ENCODE assay signal across 19 cellular contexts in genomic region chr5:106171132-106171531, GRCh38.
DNase-seq lines count a peak whose midpoint lies in the region; ATAC-seq and TF ChIP-seq lines count a peak whose summit lies in the region.
"Had no signal": no experiment of that assay in that cellular context is flagged by ENCODE, and none has a peak within 500 bp of the region (broad histone marks: within the 10 kb centered on the region; RNA-seq: fewer than 3 reads in every experiment).

No MANE protein-coding gene starts in this region.

- in situ Hi-C loops in brain microvascular endothelial cell (cut with HindIII; ENCODE audit: low pct_ligation_motif_present, low sequenced_read_pairs) = no loop called here

- H3K4me1 ChIP-seq in A673 (ENCODE audit: insufficient read depth, low read length, poor library complexity, severe bottlenecking) = no peaks in the 10 kb centered on the region
- H3K4me1 ChIP-seq: BLaER1 had no signal

- intact Hi-C loops in A673 (cut with micrococcal nuclease; ENCODE audit: unreplicated experiment) = no loop called here

- H3K27me3 ChIP-seq in A673 (replicated peaks; ENCODE audit: insufficient read depth, low read depth, low read length, poor library complexity) (no peaks in the 10 kb centered on the region), brain microvascular endothelial cell (replicated peaks) (no peaks in the 10 kb centered on the region)
- H3K27me3 ChIP-seq: BLaER1 had no signal

- TF ChIP-seq CTCF in A673 (conservative IDR thresholded peaks at IDR 0.05; ENCODE audit: low read depth, low read length) (no peak), brain microvascular endothelial cell (IDR thresholded peaks at IDR 0.05; ENCODE audit: low read depth, low read length, missing control alignments) (no peak), fibroblast of pulmonary artery (IDR thresholded peaks at IDR 0.05; ENCODE audit: low read length, missing control alignments) (no peak)

- DNase-seq in A673 (ENCODE audit: low spot score) (peak; percentile 3), M059J (ENCODE audit: low read depth) (peak; percentile 26), brain microvascular endothelial cell (no peak), fibroblast of pulmonary artery (ENCODE audit: low read depth) (peak; percentile 79)
- DNase-seq in activated naive CD4-positive, alpha-beta T cell treated with anti-CD3 and anti-CD28 coated beads, Interleukin-2, amount 50 U/mL, for 16 hours = no peak
- DNase-seq: CD8-positive, alpha-beta T cell; DND-41; GF-D8; GOT3; MV-4-11; NCI-H187 treated with DMSO at 0.1 percent for 48 hours; NCI-H2171 treated with DMSO at 0.1 percent for 48 hours; NCI-H748 treated with DMSO at 0.1 percent for 48 hours; PC-9 had no signal

- ATAC-seq in HG03378 (IDR thresholded peaks at IDR 0.05; ENCODE audit: unreplicated experiment) (no peak), HG02981 (IDR thresholded peaks at IDR 0.05; ENCODE audit: unreplicated experiment) (no peak), GM21576 (IDR thresholded peaks at IDR 0.05; ENCODE audit: unreplicated experiment) (no peak)
- ATAC-seq: CD8-positive, alpha-beta T cell had no signal

- CTCF ChIA-PET in A673 (lab: Charles Lee) = no interaction called here

- H3K9me3 ChIP-seq in A673 (ENCODE audit: low read depth, low read length, poor library complexity, severe bottlenecking) = peaks cover 4% of the 10 kb centered on the region
- H3K9me3 ChIP-seq: BLaER1 had no signal

- POLR2A ChIA-PET in A673 (lab: Charles Lee; ENCODE audit: low non-redundant PET) = no interaction called here

- H3K4me3 ChIP-seq in A673 (ENCODE audit: low read depth, low read length, poor library complexity, severe bottlenecking) = no peak overlapping the region
- no peak overlapping the region for H3K4me3 ChIP-seq in brain microvascular endothelial cell (ENCODE audit: low read depth, low read length)
- no peak overlapping the region for H3K4me3 ChIP-seq in fibroblast of pulmonary artery (replicated peaks; ENCODE audit: low read depth, low read length)
- H3K4me3 ChIP-seq: BLaER1, PC-9, SK-N-MC had no signal

- H3K36me3 ChIP-seq in A673 (ENCODE audit: insufficient read depth, low read length, poor library complexity, severe bottlenecking) = no peaks in the 10 kb centered on the region
- H3K36me3 ChIP-seq in brain microvascular endothelial cell (replicated peaks) = no peaks in the 10 kb centered on the region
- H3K36me3 ChIP-seq: BLaER1 had no signal

- no TSS peak for BruUV-seq in A673 (replicated peaks; lab: Mats Ljungman, UMichigan)

- H3K27ac ChIP-seq in A673 (ENCODE audit: low read depth, low read length, poor library complexity, severe bottlenecking) (no peak overlapping the region), brain microvascular endothelial cell (peak overlapping the region; percentile 61)
- H3K27ac ChIP-seq: BLaER1, PC-9, SK-N-MC had no signal

Comparison
In these comparisons a context has a peak if more than half of its experiments do, and no peak if none do; other contexts are left out.
1. DNase-seq: peak in A673 (single experiment), M059J (single experiment) and fibroblast of pulmonary artery (single experiment); none in brain microvascular endothelial cell (single experiment) and activated naive CD4-positive, alpha-beta T cell treated with anti-CD3 and anti-CD28 coated beads, Interleukin-2, amount 50 U/mL, for 16 hours (single experiment).